10 cellular contexts compared by ENCODE assay signal in genomic region chr2:216478151-216478550, GRCh38.
DNase-seq lines count a peak whose midpoint lies in the region; ATAC-seq and TF ChIP-seq lines count a peak whose summit lies in the region.
"Had no signal": no experiment of that assay in that cellular context is flagged by ENCODE, and none has a peak within 500 bp of the region (broad histone marks: within the 10 kb centered on the region; RNA-seq: fewer than 3 reads in every experiment).

No MANE protein-coding gene starts in this region.

- peak overlapping the region in 1 of 2 donors; percentile 40 for H3K27ac Mint-ChIP-seq in stimulated activated naive CD8-positive, alpha-beta T cell treated with anti-CD3 and anti-CD28 coated beads, Interleukin-15, amount 100 ng/mL, for 72 hours

- H3K4me1 Mint-ChIP-seq in stimulated activated naive CD8-positive, alpha-beta T cell treated with anti-CD3 and anti-CD28 coated beads, Interleukin-15, amount 100 ng/mL, for 72 hours, result peaks cover 36% of the 10 kb centered on the region

- DNase-seq in activated CD4-positive, alpha-beta T cell treated with anti-CD3 and anti-CD28 coated beads for 48 hours, result peak; percentile 57
- DNase-seq in activated CD4-positive, alpha-beta T cell treated with anti-CD3 and anti-CD28 coated beads, Interleukin-2, amount 50 U/mL, for 1 hour, result no peak
- DNase-seq in globus pallidus (ENCODE audit: low spot score), result peak; percentile 71
- DNase-seq in stimulated activated naive CD8-positive, alpha-beta T cell treated with anti-CD3 and anti-CD28 coated beads, Interleukin-15, amount 100 ng/mL, for 72 hours, result peak in 1 of 2 donors; percentile 26
- no peak for DNase-seq in NCI-H2029 treated with DMSO at 0.1 percent for 48 hours (lab: John Stamatoyannopoulos, UW)
- DNase-seq: right lobe of liver, upper lobe of right lung had no signal

- no peak overlapping the region for H3K4me3 Mint-ChIP-seq in stimulated activated naive CD8-positive, alpha-beta T cell treated with anti-CD3 and anti-CD28 coated beads, Interleukin-15, amount 100 ng/mL, for 72 hours

- ATAC-seq in SK-N-SH treated with all-trans-retinoic acid at 6 μM for 48 hours, result peak; percentile 98
- ATAC-seq in stimulated activated naive CD8-positive, alpha-beta T cell treated with anti-CD3 and anti-CD28 coated beads, Interleukin-15, amount 100 ng/mL, for 72 hours, result peak; percentile 83
- no peak for ATAC-seq in GM21576 (IDR thresholded peaks at IDR 0.05; ENCODE audit: unreplicated experiment)
- no peak for ATAC-seq in GM18867 (IDR thresholded peaks at IDR 0.05; ENCODE audit: unreplicated experiment)

- no peaks in the 10 kb centered on the region for H3K9me3 Mint-ChIP-seq in stimulated activated naive CD8-positive, alpha-beta T cell treated with anti-CD3 and anti-CD28 coated beads, Interleukin-15, amount 100 ng/mL, for 72 hours

- no peaks in the 10 kb centered on the region for H3K27me3 Mint-ChIP-seq in stimulated activated naive CD8-positive, alpha-beta T cell treated with anti-CD3 and anti-CD28 coated beads, Interleukin-15, amount 100 ng/mL, for 72 hours

TF ChIP-seq in SK-N-SH treated with all-trans-retinoic acid at 6 μM for 48 hours, 23 proteins besides CTCF, POLR2A, EP300 and RAD21:
- TF ChIP-seq ISL1 (CRISPR knock-in tag; IDR thresholded peaks at IDR 0.05), result peak; percentile 52
- TF ChIP-seq PPARA (CRISPR knock-in tag; IDR thresholded peaks at IDR 0.05; ENCODE audit: borderline replicate concordance), result no peak
- TF ChIP-seq ZNF70 (CRISPR knock-in tag; IDR thresholded peaks at IDR 0.05), result no peak
- TF ChIP-seq CSDC2 (CRISPR knock-in tag; IDR thresholded peaks at IDR 0.05), result no peak
- no peak for TF ChIP-seq POU6F1 (CRISPR knock-in tag; IDR thresholded peaks at IDR 0.05; ENCODE audit: borderline replicate concordance, low read depth)
- TF ChIP-seq SNAI2 (CRISPR knock-in tag; IDR thresholded peaks at IDR 0.05), result no peak
- TF ChIP-seq RARB (CRISPR knock-in tag; IDR thresholded peaks at IDR 0.05), result no peak
- TF ChIP-seq GLIS3 (CRISPR knock-in tag; IDR thresholded peaks at IDR 0.05), result no peak

Comparison
In these comparisons a context has a peak if more than half of its experiments do, and no peak if none do; other contexts are left out.
1. DNase-seq: peak in activated CD4-positive, alpha-beta T cell treated with anti-CD3 and anti-CD28 coated beads for 48 hours (single experiment) and globus pallidus (single experiment); none in activated CD4-positive, alpha-beta T cell treated with anti-CD3 and anti-CD28 coated beads, Interleukin-2, amount 50 U/mL, for 1 hour (single experiment) and NCI-H2029 treated with DMSO at 0.1 percent for 48 hours (single experiment).
2. ATAC-seq: peak in SK-N-SH treated with all-trans-retinoic acid at 6 μM for 48 hours (single experiment) and stimulated activated naive CD8-positive, alpha-beta T cell treated with anti-CD3 and anti-CD28 coated beads, Interleukin-15, amount 100 ng/mL, for 72 hours (single experiment); none in GM21576 (single experiment) and GM18867 (single experiment).